Comparison of ENCODE assay signal across 17 cellular contexts in the genomic region with DNA sequence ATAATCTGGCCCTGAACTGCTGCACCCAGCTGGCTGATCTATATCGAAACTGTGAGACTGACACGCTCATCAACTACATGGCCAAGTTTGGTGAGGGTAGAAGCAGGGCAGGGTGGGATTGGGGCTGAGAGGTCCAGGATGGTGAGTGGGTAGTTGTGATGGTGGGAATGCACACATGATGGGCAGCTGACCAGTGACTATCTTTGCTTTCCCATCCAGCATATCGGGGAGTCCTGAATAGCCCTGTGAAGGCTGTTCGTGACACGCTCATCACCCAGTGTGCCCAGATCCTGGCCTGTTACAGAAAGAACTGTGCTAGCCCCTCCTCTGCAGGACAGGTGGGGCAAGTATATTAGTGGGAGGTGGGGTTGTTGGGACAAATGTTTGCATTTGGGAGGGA. TPM values are rescaled to one million over a fixed set of nuclear protein-coding genes. Genes with fewer than 3 reads are reported as not detected.
DNase-seq lines count a peak whose midpoint lies in the region; ATAC-seq and TF ChIP-seq lines count a peak whose summit lies in the region.
"Had no signal": no experiment of that assay in that cellular context is flagged by ENCODE, and none has a peak within 500 bp of the region (broad histone marks: within the 10 kb centered on the region; RNA-seq: fewer than 3 reads in every experiment).

No MANE protein-coding gene starts in this region.

- peaks cover 50% of the 10 kb centered on the region for H3K36me3 ChIP-seq in CD4-positive, CD25-positive, alpha-beta regulatory T cell (ENCODE audit: control insufficient read depth, insufficient read depth, low read length)

- CTCF ChIA-PET in Calu3 (lab: Charles Lee): no interaction called here
- CTCF ChIA-PET in activated CD4-positive, alpha-beta memory T cell treated with anti-CD3 and anti-CD28 coated beads, Interleukin-2, amount 10 ng/mL, durations not matched to agents 7 days and 5 days (lab: Charles Lee): interaction anchor here (1.3 to 6.6 kb wide), 7 partner anchors 11 to 110 kb away, joined by 3 to 92 read pairs (median 11); a partner anchor contains a TSS

- H3K4me1 ChIP-seq in CD4-positive, CD25-positive, alpha-beta regulatory T cell (ENCODE audit: control insufficient read depth, insufficient read depth, low read length, poor library complexity, severe bottlenecking): peaks cover 31% of the 10 kb centered on the region

- ATAC-seq in CD4-positive, CD25-positive, alpha-beta regulatory T cell (ENCODE audit: low read depth in 2 of 2): no peak
- ATAC-seq in naive thymus-derived CD8-positive, alpha-beta T cell: no peak
- ATAC-seq in HG03520 (IDR thresholded peaks at IDR 0.05; ENCODE audit: unreplicated experiment): no peak
- ATAC-seq: activated CD8-positive, alpha-beta memory T cell treated with anti-CD3 and anti-CD28 coated beads, Interleukin-2, amount 10 ng/mL, durations not matched to agents 7 days and 5 days; GM23338; lower lobe of right lung had no signal

- no peaks in the 10 kb centered on the region for H3K27me3 ChIP-seq in CD4-positive, CD25-positive, alpha-beta regulatory T cell (ENCODE audit: control insufficient read depth, insufficient read depth, low read length)
- H3K27me3 ChIP-seq: colonic mucosa, MG63 had no signal

- peaks cover 10 to 50% (median 21%) of the 10 kb centered on the region in 4 donors for H3K4me1 Mint-ChIP-seq in CD4-positive, CD25-positive, alpha-beta regulatory T cell
- H3K4me1 Mint-ChIP-seq in Calu3 (ENCODE audit: low read depth, unreplicated experiment): peaks cover 11% of the 10 kb centered on the region
- H3K4me1 Mint-ChIP-seq in activated CD4-positive, alpha-beta memory T cell treated with anti-CD3 and anti-CD28 coated beads, Interleukin-2, amount 10 ng/mL, durations not matched to agents 7 days and 5 days: peaks cover 56% of the 10 kb centered on the region
- peaks cover 23 to 43% (median 37%) of the 10 kb centered on the region in 4 donors for H3K4me1 Mint-ChIP-seq in naive thymus-derived CD8-positive, alpha-beta T cell

- peak overlapping the region in 2 of 3 donors; percentile 62 to 87 for H3K27ac Mint-ChIP-seq in CD4-positive, CD25-positive, alpha-beta regulatory T cell
- H3K27ac Mint-ChIP-seq in Calu3 (ENCODE audit: unreplicated experiment): peak overlapping the region; percentile 2
- H3K27ac Mint-ChIP-seq in activated CD4-positive, alpha-beta memory T cell treated with anti-CD3 and anti-CD28 coated beads, Interleukin-2, amount 10 ng/mL, durations not matched to agents 7 days and 5 days: peak overlapping the region; percentile 52
- peak overlapping the region; percentile 3 to 90 (median 76) for H3K27ac Mint-ChIP-seq in naive thymus-derived CD8-positive, alpha-beta T cell
- H3K27ac Mint-ChIP-seq: GM23338 had no signal

- BruUV-seq in Calu3 (replicated peaks; lab: Mats Ljungman, UMichigan): no TSS peak

- TF ChIP-seq CTCF in Calu3 (IDR thresholded peaks at IDR 0.05; ENCODE audit: unreplicated experiment): no peak

- H3K27ac ChIP-seq in CD4-positive, CD25-positive, alpha-beta regulatory T cell (ENCODE audit: insufficient read depth, low read length, poor library complexity, severe bottlenecking): peak overlapping the region; percentile 64
- H3K27ac ChIP-seq: colonic mucosa, lower lobe of right lung, thoracic aorta, VCaP had no signal

- no peaks in the 10 kb centered on the region for H3K27me3 Mint-ChIP-seq in CD4-positive, CD25-positive, alpha-beta regulatory T cell
- H3K27me3 Mint-ChIP-seq in Calu3 (ENCODE audit: unreplicated experiment): no peaks in the 10 kb centered on the region
- H3K27me3 Mint-ChIP-seq in activated CD4-positive, alpha-beta memory T cell treated with anti-CD3 and anti-CD28 coated beads, Interleukin-2, amount 10 ng/mL, durations not matched to agents 7 days and 5 days: no peaks in the 10 kb centered on the region
- no peaks in the 10 kb centered on the region for H3K27me3 Mint-ChIP-seq in naive thymus-derived CD8-positive, alpha-beta T cell
- H3K27me3 Mint-ChIP-seq: activated CD8-positive, alpha-beta memory T cell treated with anti-CD3 and anti-CD28 coated beads, Interleukin-2, amount 10 ng/mL, durations not matched to agents 7 days and 5 days had no signal

- peaks cover 45% of the 10 kb centered on the region for H3K36me3 Mint-ChIP-seq in CD4-positive, CD25-positive, alpha-beta regulatory T cell
- H3K36me3 Mint-ChIP-seq in Calu3 (ENCODE audit: insufficient read depth, unreplicated experiment): peaks cover 69% of the 10 kb centered on the region
- peaks cover 85% of the 10 kb centered on the region for H3K36me3 Mint-ChIP-seq in activated CD4-positive, alpha-beta memory T cell treated with anti-CD3 and anti-CD28 coated beads, Interleukin-2, amount 10 ng/mL, durations not matched to agents 7 days and 5 days (ENCODE audit: low read depth)
- peaks cover 4 to 67% (median 20%) of the 10 kb centered on the region in 3 donors for H3K36me3 Mint-ChIP-seq in naive thymus-derived CD8-positive, alpha-beta T cell

- no peak overlapping the region for H3K4me3 ChIP-seq in CD4-positive, CD25-positive, alpha-beta regulatory T cell (ENCODE audit: low read depth, low read length)
- H3K4me3 ChIP-seq: colonic mucosa, GM23338, lower lobe of right lung, MG63, thoracic aorta had no signal

- intact Hi-C loops in Calu3 (cut with micrococcal nuclease; ENCODE audit: unreplicated experiment): no loop called here

- no peaks in the 10 kb centered on the region for H3K9me3 ChIP-seq in CD4-positive, CD25-positive, alpha-beta regulatory T cell (ENCODE audit: control insufficient read depth in 2 of 2, low read length in 2 of 2)
- H3K9me3 ChIP-seq: colonic mucosa, lower lobe of right lung, MG63, thoracic aorta had no signal

- no peak for DNase-seq in CD4-positive, CD25-positive, alpha-beta regulatory T cell
- DNase-seq in Calu3: no peak
- DNase-seq in activated CD4-positive, alpha-beta memory T cell treated with anti-CD3 and anti-CD28 coated beads, Interleukin-2, amount 10 ng/mL, durations not matched to agents 7 days and 5 days: no peak
- DNase-seq in naive thymus-derived CD8-positive, alpha-beta T cell: no peak
- DNase-seq in GOT3 (lab: John Stamatoyannopoulos, UW): no peak
- no peak for DNase-seq in 8988T
- DNase-seq: colonic mucosa; lower lobe of right lung; MG63; NCI-H146; NK-92 treated with Interleukin-12 subunit alpha and Interleukin-12 subunit beta, amount 100 ng/mL, for 24 hours; SW 1271 had no signal

- peak overlapping the region; percentile 49 to 100 (median 52) for H3K4me3 Mint-ChIP-seq in CD4-positive, CD25-positive, alpha-beta regulatory T cell
- H3K4me3 Mint-ChIP-seq in Calu3 (ENCODE audit: low read depth, unreplicated experiment): no peak overlapping the region
- no peak overlapping the region for H3K4me3 Mint-ChIP-seq in activated CD4-positive, alpha-beta memory T cell treated with anti-CD3 and anti-CD28 coated beads, Interleukin-2, amount 10 ng/mL, durations not matched to agents 7 days and 5 days
- H3K4me3 Mint-ChIP-seq in naive thymus-derived CD8-positive, alpha-beta T cell: peak overlapping the region in 3 of 10 donors; percentile 39 to 55 (median 50)
- H3K4me3 Mint-ChIP-seq: activated CD8-positive, alpha-beta memory T cell treated with anti-CD3 and anti-CD28 coated beads, Interleukin-2, amount 10 ng/mL, durations not matched to agents 7 days and 5 days; GM23338 had no signal

- peaks cover 0 to 2% (median 0%) of the 10 kb centered on the region in 7 donors for H3K9me3 Mint-ChIP-seq in CD4-positive, CD25-positive, alpha-beta regulatory T cell
- H3K9me3 Mint-ChIP-seq in Calu3 (ENCODE audit: low read depth, unreplicated experiment): no peaks in the 10 kb centered on the region
- no peaks in the 10 kb centered on the region for H3K9me3 Mint-ChIP-seq in activated CD4-positive, alpha-beta memory T cell treated with anti-CD3 and anti-CD28 coated beads, Interleukin-2, amount 10 ng/mL, durations not matched to agents 7 days and 5 days
- no peaks in the 10 kb centered on the region for H3K9me3 Mint-ChIP-seq in naive thymus-derived CD8-positive, alpha-beta T cell
- H3K9me3 Mint-ChIP-seq: GM23338 had no signal

- POLR2A ChIA-PET in activated CD4-positive, alpha-beta memory T cell treated with anti-CD3 and anti-CD28 coated beads, Interleukin-2, amount 10 ng/mL, durations not matched to agents 7 days and 5 days (lab: Charles Lee): interaction anchor here (0.9 to 8.6 kb wide), 8 partner anchors 9 to 47 kb away, joined by 3 to 62 read pairs (median 12); a partner anchor contains a TSS
- POLR2A ChIA-PET in naive thymus-derived CD8-positive, alpha-beta T cell (lab: Charles Lee): interaction anchor here (0.5 to 6.9 kb wide), 10 partner anchors 9 to 105 kb away, joined by 3 to 169 read pairs (median 4); a partner anchor contains a TSS

RNA-seq across cellular contexts. Expression of a gene that starts 12.5 kb away (rescaled TPM):
- 6.3 TPM for total RNA-seq in CD4-positive, CD25-positive, alpha-beta regulatory T cell
- 10 to 100 TPM; 63.6 to 79.3 (median 70.0) TPM for polyA plus RNA-seq in CD4-positive, CD25-positive, alpha-beta regulatory T cell
- total RNA-seq in Calu3 (2022): 39.2 and 44.1 TPM in 2 replicates
- total RNA-seq in activated CD4-positive, alpha-beta memory T cell treated with anti-CD3 and anti-CD28 coated beads, Interleukin-2, amount 10 ng/mL, durations not matched to agents 7 days and 5 days: 10 to 100 TPM; 31.4 to 34.6 TPM
- total RNA-seq in naive thymus-derived CD8-positive, alpha-beta T cell: 10 to 100 TPM; 19.9 to 22.1 TPM
- 10 to 100 TPM; 32.2 to 44.6 (median 37.9) TPM for polyA plus RNA-seq in naive thymus-derived CD8-positive, alpha-beta T cell

RNA-seq across cellular contexts. Expression of a gene that starts 16.0 kb away (rescaled TPM):
- total RNA-seq in CD4-positive, CD25-positive, alpha-beta regulatory T cell: 95.5 TPM
- polyA plus RNA-seq in CD4-positive, CD25-positive, alpha-beta regulatory T cell: 10 to 100 TPM in 3 of 4 donors, 1 to 10 TPM in 1; 6.0 to 14.9 (median 11.8) TPM
- total RNA-seq in Calu3 (2022): 59.9 and 69.9 TPM in 2 replicates
- total RNA-seq in activated CD4-positive, alpha-beta memory T cell treated with anti-CD3 and anti-CD28 coated beads, Interleukin-2, amount 10 ng/mL, durations not matched to agents 7 days and 5 days: 10 to 100 TPM; 88.0 to 92.2 TPM
- 10 to 100 TPM; 79.0 to 79.9 TPM for total RNA-seq in naive thymus-derived CD8-positive, alpha-beta T cell
- 10 to 100 TPM; 12.3 to 18.5 (median 13.4) TPM for polyA plus RNA-seq in naive thymus-derived CD8-positive, alpha-beta T cell

RNA-seq across cellular contexts. Expression of a gene that starts 25.2 kb away (rescaled TPM):
- 78.2 TPM for total RNA-seq in CD4-positive, CD25-positive, alpha-beta regulatory T cell
- polyA plus RNA-seq in CD4-positive, CD25-positive, alpha-beta regulatory T cell: 10 to 100 TPM; 30.2 to 39.3 (median 36.9) TPM
- total RNA-seq in Calu3 (2022): 91.7 and 98.4 TPM in 2 replicates
- 100 to 1,000 TPM; 106 to 108 TPM for total RNA-seq in activated CD4-positive, alpha-beta memory T cell treated with anti-CD3 and anti-CD28 coated beads, Interleukin-2, amount 10 ng/mL, durations not matched to agents 7 days and 5 days
- 10 to 100 TPM; 72.2 to 72.7 TPM for total RNA-seq in naive thymus-derived CD8-positive, alpha-beta T cell
- 10 to 100 TPM; 18.9 to 33.5 (median 25.9) TPM for polyA plus RNA-seq in naive thymus-derived CD8-positive, alpha-beta T cell

RNA-seq across cellular contexts. Expression of a gene that starts 42.0 kb away (rescaled TPM):
- total RNA-seq in CD4-positive, CD25-positive, alpha-beta regulatory T cell: 74.4 TPM
- 10 to 100 TPM; 20.6 to 28.5 (median 24.6) TPM for polyA plus RNA-seq in CD4-positive, CD25-positive, alpha-beta regulatory T cell
- 24.8 and 26.7 TPM in 2 replicates for total RNA-seq in Calu3 (2022)
- total RNA-seq in activated CD4-positive, alpha-beta memory T cell treated with anti-CD3 and anti-CD28 coated beads, Interleukin-2, amount 10 ng/mL, durations not matched to agents 7 days and 5 days: 10 to 100 TPM; 58.3 to 58.4 TPM
- 100 to 1,000 TPM; 101 to 112 TPM for total RNA-seq in naive thymus-derived CD8-positive, alpha-beta T cell
- 10 to 100 TPM; 13.4 to 34.3 (median 24.5) TPM for polyA plus RNA-seq in naive thymus-derived CD8-positive, alpha-beta T cell

Comparison
In these comparisons a context has a peak if more than half of its experiments do, and no peak if none do; other contexts are left out.
1. H3K27ac Mint-ChIP-seq: peak in every context shown above with its lines; median percentile 76 in naive thymus-derived CD8-positive, alpha-beta T cell; 74 in CD4-positive, CD25-positive, alpha-beta regulatory T cell; 52 in activated CD4-positive, alpha-beta memory T cell treated with anti-CD3 and anti-CD28 coated beads, Interleukin-2, amount 10 ng/mL, durations not matched to agents 7 days and 5 days; 2 in Calu3.
2. H3K4me3 Mint-ChIP-seq: peak in CD4-positive, CD25-positive, alpha-beta regulatory T cell (4 of 4); none in Calu3 (single experiment) and activated CD4-positive, alpha-beta memory T cell treated with anti-CD3 and anti-CD28 coated beads, Interleukin-2, amount 10 ng/mL, durations not matched to agents 7 days and 5 days (single experiment).